22 cellular contexts compared by ENCODE assay signal in the genomic region with DNA sequence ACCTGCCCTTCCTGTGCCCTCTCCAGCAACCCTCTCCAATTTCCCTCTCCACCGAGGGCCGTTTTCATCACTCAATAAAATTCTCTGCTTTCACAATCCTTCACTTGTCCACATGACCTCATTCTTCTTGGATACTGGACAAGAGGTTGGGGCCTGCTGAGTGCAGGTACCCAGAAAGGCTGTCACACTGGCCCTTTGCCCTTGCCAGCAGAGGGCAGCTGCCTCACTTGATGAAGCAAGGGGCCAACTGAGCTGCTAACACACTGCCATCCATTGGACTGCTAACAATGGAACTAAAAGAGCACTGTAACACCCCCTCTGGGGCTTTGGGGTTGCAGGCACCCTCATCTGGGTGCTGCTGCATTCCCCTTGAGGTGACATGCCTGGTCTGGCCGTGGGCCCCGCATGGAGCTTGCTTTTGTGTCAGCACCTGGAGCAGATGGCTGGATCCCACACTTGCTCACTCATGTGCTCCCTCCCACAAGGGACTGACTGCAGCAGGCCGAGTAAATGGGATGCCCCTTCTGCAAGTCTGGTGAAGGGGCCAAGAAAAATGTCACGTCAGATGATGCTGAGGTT.
"Had no signal": no experiment of that assay in that cellular context is flagged by ENCODE, and none has a peak within 500 bp of the region (broad histone marks: within the 10 kb centered on the region; RNA-seq: fewer than 3 reads in every experiment).

No MANE protein-coding gene starts in this region.

- H3K4me1 Mint-ChIP-seq: activated B cell treated with CpG ODN at 0.5 μM for 24 hours had no signal

- H3K4me3 Mint-ChIP-seq: activated B cell treated with CpG ODN at 0.5 μM for 24 hours; activated CD4-positive, alpha-beta memory T cell treated with anti-CD3 and anti-CD28 coated beads for 36 hours; stimulated activated naive CD8-positive, alpha-beta T cell treated with anti-CD3 and anti-CD28 coated beads, Interleukin-15, Interleukin-2, amounts not matched to agents 100 ng/mL and 50 ng/mL, for 24 hours; T-helper 2 cell treated with Interferon-gamma antibody and Interleukin-4, amounts not matched to agents 5 μg/mL and 100 μg/mL, for 36 hours had no signal

- H3K27ac Mint-ChIP-seq: activated B cell treated with CpG ODN at 0.5 μM for 24 hours; activated CD4-positive, alpha-beta memory T cell treated with anti-CD3 and anti-CD28 coated beads for 36 hours; activated T-helper 2 cell treated with anti-CD3 and anti-CD28 coated beads, Interferon-gamma antibody, Interleukin-2, Interleukin-4, amounts not matched to agents 10 μg/mL and 5 μg/mL and 100 μg/mL, durations not matched to agents 14 hours and 24 hours and 36 hours; progenitor cell of endocrine pancreas; stimulated activated naive CD8-positive, alpha-beta T cell treated with anti-CD3 and anti-CD28 coated beads, Interleukin-15, Interleukin-2, amounts not matched to agents 100 ng/mL and 50 ng/mL, for 24 hours; T-helper 2 cell treated with Interferon-gamma antibody and Interleukin-4, amounts not matched to agents 5 μg/mL and 100 μg/mL, for 36 hours had no signal

- ATAC-seq: right cardiac atrium had no signal

- H3K4me1 ChIP-seq: left ventricle myocardium inferior, transverse colon, vagina had no signal

- H3K27me3 Mint-ChIP-seq: activated B cell treated with CpG ODN at 0.5 μM for 24 hours; activated CD4-positive, alpha-beta memory T cell treated with anti-CD3 and anti-CD28 coated beads for 36 hours; stimulated activated naive CD8-positive, alpha-beta T cell treated with anti-CD3 and anti-CD28 coated beads, Interleukin-15, Interleukin-2, amounts not matched to agents 100 ng/mL and 50 ng/mL, for 24 hours had no signal

- H3K27me3 ChIP-seq: transverse colon, vagina had no signal

- H3K36me3 Mint-ChIP-seq: activated CD4-positive, alpha-beta memory T cell treated with anti-CD3 and anti-CD28 coated beads for 36 hours had no signal

- H3K36me3 ChIP-seq: left ventricle myocardium inferior, transverse colon, vagina had no signal

- H3K27ac ChIP-seq: coronary artery, left ventricle myocardium inferior, skin epidermis, transverse colon, vagina had no signal

- H3K9me3 Mint-ChIP-seq: activated CD4-positive, alpha-beta memory T cell treated with anti-CD3 and anti-CD28 coated beads for 36 hours; stimulated activated naive CD8-positive, alpha-beta T cell treated with anti-CD3 and anti-CD28 coated beads, Interleukin-15, Interleukin-2, amounts not matched to agents 100 ng/mL and 50 ng/mL, for 24 hours; T-helper 2 cell treated with Interferon-gamma antibody and Interleukin-4, amounts not matched to agents 5 μg/mL and 100 μg/mL, for 36 hours had no signal

- H3K4me3 ChIP-seq: coronary artery, left ventricle myocardium inferior, skin epidermis, transverse colon, vagina had no signal

- DNase-seq: activated B cell treated with CpG ODN at 0.5 μM for 24 hours; activated CD4-positive, alpha-beta memory T cell treated with anti-CD3 and anti-CD28 coated beads for 36 hours; activated CD4-positive, alpha-beta T cell treated with anti-CD3 and anti-CD28 coated beads for 4 hours; activated naive CD4-positive, alpha-beta T cell treated with anti-CD3 and anti-CD28 coated beads, Interleukin-2, amount 50 U/mL, for 16 hours; aorta; erythroblast; foreskin melanocyte; glutamatergic neuron; hippocampal formation; left ventricle myocardium inferior; mammary epithelial cell; right cardiac atrium; stimulated activated CD4-positive, alpha-beta T cell treated with anti-CD3 and anti-CD28 coated beads, Interleukin-15, amount 100 ng/mL, for 24 hours; stimulated activated CD4-positive, alpha-beta T cell treated with anti-CD3 and anti-CD28 coated beads, Interleukin-2, amount 100 ng/mL, for 48 hours; transverse colon had no signal

- H3K9me3 ChIP-seq: transverse colon, vagina had no signal
